In genomic region chr17:45411348-45412105, GRCh38 we compare ENCODE assay signal across 9 cellular contexts. TPM values are rescaled to one million over a fixed set of nuclear protein-coding genes. Genes with fewer than 3 reads are reported as not detected.
DNase-seq lines count a peak whose midpoint lies in the region; ATAC-seq and TF ChIP-seq lines count a peak whose summit lies in the region.
"Had no signal": no experiment of that assay in that cellular context is flagged by ENCODE, and none has a peak within 500 bp of the region (broad histone marks: within the 10 kb centered on the region; RNA-seq: fewer than 3 reads in every experiment).

No MANE protein-coding gene starts in this region.

- peaks cover 10% of the 10 kb centered on the region for H3K36me3 Mint-ChIP-seq in activated CD8-positive, alpha-beta memory T cell treated with anti-CD3 and anti-CD28 coated beads, Interleukin-2, amount 10 ng/mL, durations not matched to agents 7 days and 5 days
- H3K36me3 Mint-ChIP-seq in activated CD8-positive, alpha-beta T cell treated with anti-CD3 and anti-CD28 coated beads, Interleukin-2, amount 10 ng/mL, durations not matched to agents 7 days and 5 days (ENCODE audit: low read depth) = peaks cover 36% of the 10 kb centered on the region

- H3K36me3 ChIP-seq in hepatocyte (replicated peaks; ENCODE audit: insufficient read depth, low read depth) = no peaks in the 10 kb centered on the region

- H3K27ac ChIP-seq in hepatocyte (peak overlapping the region; percentile 85), dorsolateral prefrontal cortex (peak overlapping the region in 28 of 59 donors; percentile 2 to 64 (median 34))

- CTCF ChIA-PET in activated CD8-positive, alpha-beta memory T cell treated with anti-CD3 and anti-CD28 coated beads, Interleukin-2, amount 10 ng/mL, durations not matched to agents 7 days and 5 days (lab: Charles Lee) = interaction anchor here (1.4 to 2.2 kb wide), 3 partner anchors 11 to 17 kb away, joined by 3 to 7 read pairs (median 4); no protein-coding TSS in a partner anchor
- CTCF ChIA-PET in activated CD8-positive, alpha-beta T cell treated with anti-CD3 and anti-CD28 coated beads, Interleukin-2, amount 10 ng/mL, durations not matched to agents 7 days and 5 days (lab: Charles Lee) = interaction anchor here (2.4 kb wide), 1 partner anchor 17 kb away, joined by 8 read pairs; no protein-coding TSS in a partner anchor

- H3K4me1 ChIP-seq in hepatocyte (ENCODE audit: insufficient read depth) = peaks cover 39% of the 10 kb centered on the region

- intact Hi-C loops in dorsolateral prefrontal cortex (cut with DNase I) = no loop called here

- no peaks in the 10 kb centered on the region for H3K27me3 ChIP-seq in hepatocyte
- no peaks in the 10 kb centered on the region for H3K27me3 ChIP-seq in dorsolateral prefrontal cortex

- no peaks in the 10 kb centered on the region for H3K9me3 ChIP-seq in hepatocyte (ENCODE audit: low read depth)

- WGBS in hepatocyte (ENCODE audit: low lambda C conversion rate, missing lambda C conversion rate) = 79% methylated on average over 5 of the region's 5 CpGs

- no peak for ATAC-seq in activated CD8-positive, alpha-beta memory T cell treated with anti-CD3 and anti-CD28 coated beads, Interleukin-2, amount 10 ng/mL, durations not matched to agents 7 days and 5 days
- ATAC-seq in activated CD8-positive, alpha-beta T cell treated with anti-CD3 and anti-CD28 coated beads, Interleukin-2, amount 10 ng/mL, durations not matched to agents 7 days and 5 days = no peak
- ATAC-seq in stimulated activated naive CD8-positive, alpha-beta T cell treated with anti-CD3 and anti-CD28 coated beads, Interleukin-15, amount 100 ng/mL, for 72 hours = no peak
- ATAC-seq: K562 had no signal

- H3K9me2 ChIP-seq in hepatocyte (replicated peaks; ENCODE audit: insufficient read depth) = no peaks in the 10 kb centered on the region

- no peak overlapping the region for H3K4me2 ChIP-seq in hepatocyte

- no peak for DNase-seq in activated CD8-positive, alpha-beta memory T cell treated with anti-CD3 and anti-CD28 coated beads, Interleukin-2, amount 10 ng/mL, durations not matched to agents 7 days and 5 days
- no peak for DNase-seq in activated CD8-positive, alpha-beta memory T cell treated with anti-CD3 and anti-CD28 coated beads for 24 hours
- no peak for DNase-seq in activated CD8-positive, alpha-beta T cell treated with anti-CD3 and anti-CD28 coated beads, Interleukin-2, amount 10 ng/mL, durations not matched to agents 7 days and 5 days
- DNase-seq in hepatocyte (ENCODE audit: low spot score) = peak; percentile 63
- no peak for DNase-seq in stimulated activated naive CD8-positive, alpha-beta T cell treated with anti-CD3 and anti-CD28 coated beads, Interleukin-15, amount 100 ng/mL, for 72 hours
- no peak for DNase-seq in HPDE6-E6E7 (ENCODE audit: extremely low spot score)
- no peak for DNase-seq in dorsolateral prefrontal cortex
- no peak for DNase-seq in NCI-H146 (lab: John Stamatoyannopoulos, UW)

- no peaks in the 10 kb centered on the region for H3K27me3 Mint-ChIP-seq in activated CD8-positive, alpha-beta memory T cell treated with anti-CD3 and anti-CD28 coated beads, Interleukin-2, amount 10 ng/mL, durations not matched to agents 7 days and 5 days
- no peaks in the 10 kb centered on the region for H3K27me3 Mint-ChIP-seq in activated CD8-positive, alpha-beta T cell treated with anti-CD3 and anti-CD28 coated beads, Interleukin-2, amount 10 ng/mL, durations not matched to agents 7 days and 5 days (ENCODE audit: low read depth)
- H3K27me3 Mint-ChIP-seq in stimulated activated naive CD8-positive, alpha-beta T cell treated with anti-CD3 and anti-CD28 coated beads, Interleukin-15, amount 100 ng/mL, for 72 hours = no peaks in the 10 kb centered on the region

- no peak overlapping the region for H2AFZ ChIP-seq in hepatocyte

- POLR2A ChIA-PET in activated CD8-positive, alpha-beta T cell treated with anti-CD3 and anti-CD28 coated beads, Interleukin-2, amount 10 ng/mL, durations not matched to agents 7 days and 5 days (lab: Charles Lee) = no interaction called here

- peaks cover 49% of the 10 kb centered on the region for H3K4me1 Mint-ChIP-seq in activated CD8-positive, alpha-beta memory T cell treated with anti-CD3 and anti-CD28 coated beads, Interleukin-2, amount 10 ng/mL, durations not matched to agents 7 days and 5 days
- H3K4me1 Mint-ChIP-seq in activated CD8-positive, alpha-beta T cell treated with anti-CD3 and anti-CD28 coated beads, Interleukin-2, amount 10 ng/mL, durations not matched to agents 7 days and 5 days (ENCODE audit: low read depth) = peaks cover 61% of the 10 kb centered on the region
- H3K4me1 Mint-ChIP-seq in stimulated activated naive CD8-positive, alpha-beta T cell treated with anti-CD3 and anti-CD28 coated beads, Interleukin-15, amount 100 ng/mL, for 72 hours = peaks cover 54% of the 10 kb centered on the region

- H3K79me2 ChIP-seq in hepatocyte = peaks cover 16% of the 10 kb centered on the region

- no peaks in the 10 kb centered on the region for H4K20me1 ChIP-seq in hepatocyte (ENCODE audit: insufficient read depth, poor library complexity, severe bottlenecking)

- TF ChIP-seq CTCF in hepatocyte (IDR thresholded peaks at IDR 0.05; ENCODE audit: poor library complexity) = no peak
- no peak for TF ChIP-seq CTCF in dorsolateral prefrontal cortex (IDR thresholded peaks at IDR 0.05 in 54 of 56, conservative IDR thresholded peaks at IDR 0.05 in 2 of 56; ENCODE audit: low read depth in 1 of 56, partially characterized antibody in 56 of 56)

- H3K27ac Mint-ChIP-seq in activated CD8-positive, alpha-beta memory T cell treated with anti-CD3 and anti-CD28 coated beads, Interleukin-2, amount 10 ng/mL, durations not matched to agents 7 days and 5 days = peak overlapping the region; percentile 99
- peak overlapping the region; percentile 98 for H3K27ac Mint-ChIP-seq in activated CD8-positive, alpha-beta T cell treated with anti-CD3 and anti-CD28 coated beads, Interleukin-2, amount 10 ng/mL, durations not matched to agents 7 days and 5 days
- peak overlapping the region in 1 of 2 donors; percentile 100 for H3K27ac Mint-ChIP-seq in stimulated activated naive CD8-positive, alpha-beta T cell treated with anti-CD3 and anti-CD28 coated beads, Interleukin-15, amount 100 ng/mL, for 72 hours

- peak overlapping the region; percentile 98 for H3K4me3 Mint-ChIP-seq in activated CD8-positive, alpha-beta memory T cell treated with anti-CD3 and anti-CD28 coated beads, Interleukin-2, amount 10 ng/mL, durations not matched to agents 7 days and 5 days
- H3K4me3 Mint-ChIP-seq in activated CD8-positive, alpha-beta T cell treated with anti-CD3 and anti-CD28 coated beads, Interleukin-2, amount 10 ng/mL, durations not matched to agents 7 days and 5 days = peak overlapping the region; percentile 99
- peak overlapping the region; percentile 99 for H3K4me3 Mint-ChIP-seq in stimulated activated naive CD8-positive, alpha-beta T cell treated with anti-CD3 and anti-CD28 coated beads, Interleukin-15, amount 100 ng/mL, for 72 hours

- H3K9me3 Mint-ChIP-seq in activated CD8-positive, alpha-beta memory T cell treated with anti-CD3 and anti-CD28 coated beads, Interleukin-2, amount 10 ng/mL, durations not matched to agents 7 days and 5 days (ENCODE audit: low read depth) = no peaks in the 10 kb centered on the region
- H3K9me3 Mint-ChIP-seq in activated CD8-positive, alpha-beta T cell treated with anti-CD3 and anti-CD28 coated beads, Interleukin-2, amount 10 ng/mL, durations not matched to agents 7 days and 5 days (ENCODE audit: insufficient read depth) = no peaks in the 10 kb centered on the region
- no peaks in the 10 kb centered on the region for H3K9me3 Mint-ChIP-seq in stimulated activated naive CD8-positive, alpha-beta T cell treated with anti-CD3 and anti-CD28 coated beads, Interleukin-15, amount 100 ng/mL, for 72 hours

- H3K4me3 ChIP-seq in hepatocyte (no peak overlapping the region), dorsolateral prefrontal cortex (no peak overlapping the region)
- H3K4me3 ChIP-seq: K562 had no signal

RNA-seq across cellular contexts. Expression of gene ARHGAP27, which starts 21.1 kb away (rescaled TPM):
- 100 to 1,000 TPM in 1 of 2 experiments, 10 to 100 TPM in 1; 79.5 to 104 TPM for total RNA-seq in activated CD8-positive, alpha-beta memory T cell treated with anti-CD3 and anti-CD28 coated beads, Interleukin-2, amount 10 ng/mL, durations not matched to agents 7 days and 5 days
- total RNA-seq in activated CD8-positive, alpha-beta T cell treated with anti-CD3 and anti-CD28 coated beads, Interleukin-2, amount 10 ng/mL, durations not matched to agents 7 days and 5 days = 100 to 1,000 TPM; 100 to 106 TPM
- total RNA-seq in hepatocyte (27.9 and 78.1 TPM in 2 replicates), dorsolateral prefrontal cortex (10 to 100 TPM in 119 of 120 experiments, 1 to 10 TPM in 1; 9.6 to 37.2 (median 18.9) TPM)
- 21.1 and 24.4 TPM in 2 replicates for polyA plus RNA-seq in hepatocyte
